Comparison of ENCODE assay signal across 9 cellular contexts in the genomic region with DNA sequence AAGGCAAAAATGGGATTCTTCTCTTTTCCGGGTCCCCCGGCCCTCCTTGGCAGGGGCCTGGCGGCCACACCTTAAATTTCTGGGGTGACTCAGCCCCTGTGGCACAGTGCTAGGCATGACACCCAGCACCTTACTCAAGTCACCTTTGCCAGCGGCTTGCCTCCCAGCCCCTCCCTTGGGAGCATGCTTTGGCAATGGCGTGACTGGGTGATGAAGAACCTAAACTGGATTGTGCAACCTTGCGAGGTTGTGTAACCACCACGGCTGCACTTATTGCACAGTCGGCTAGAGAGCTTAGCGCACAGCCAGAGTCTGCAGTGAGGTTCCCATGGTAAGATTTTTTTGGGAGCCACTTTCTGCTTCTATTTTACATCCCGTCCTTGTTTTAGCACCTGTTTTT. TPM values are rescaled to one million over a fixed set of nuclear protein-coding genes. Genes with fewer than 3 reads are reported as not detected.
DNase-seq lines count a peak whose midpoint lies in the region; ATAC-seq and TF ChIP-seq lines count a peak whose summit lies in the region.
"Had no signal": no experiment of that assay in that cellular context is flagged by ENCODE, and none has a peak within 500 bp of the region (broad histone marks: within the 10 kb centered on the region; RNA-seq: fewer than 3 reads in every experiment).

No MANE protein-coding gene starts in this region.

- H3K36me3 ChIP-seq in adipocyte (ENCODE audit: control insufficient read depth, insufficient read depth, low read length, severe bottlenecking) (no peaks in the 10 kb centered on the region), testis (ENCODE audit: low read depth, missing control alignments) (no peaks in the 10 kb centered on the region)

- 67 to 78% methylated on average over 10 of the region's 10 CpGs for WGBS in testis, 2 donors

- intact Hi-C loops in testis (cut with DNase I; ENCODE audit: low total_unique reads), result no loop called here

- in situ Hi-C loops in KBM-7 (cut with MboI; ENCODE audit: low pct_unique_long_range_greater_than_20kb, low sequenced_read_pairs), result loop anchor here (25.0 kb wide), 1 partner anchor 90 kb away; no protein-coding TSS in a partner anchor

- H3K4me3 ChIP-seq in adipocyte (ENCODE audit: low read length), result peak overlapping the region; percentile 36
- no peak overlapping the region for H3K4me3 ChIP-seq in testis

- no peak overlapping the region for H3K9ac ChIP-seq in adipocyte (ENCODE audit: low read length)

- H3K27ac Mint-ChIP-seq in activated T-cell treated with anti-CD3 and anti-CD28 coated beads, Interleukin-2, amount 50 U/mL, for 72 hours, result no peak overlapping the region
- no peak overlapping the region for H3K27ac Mint-ChIP-seq in stimulated activated naive CD8-positive, alpha-beta T cell treated with anti-CD3 and anti-CD28 coated beads, Interleukin-15, amount 100 ng/mL, for 72 hours
- H3K27ac Mint-ChIP-seq: stimulated activated effector memory CD8-positive, alpha-beta T cell treated with anti-CD3 and anti-CD28 coated beads, Interleukin-12 subunit alpha, Interleukin-12 subunit beta, amount 100 ng/mL, for 72 hours had no signal

- H3K4me1 ChIP-seq in adipocyte (ENCODE audit: control insufficient read depth, insufficient read depth, low read length) (peaks cover 17% of the 10 kb centered on the region), testis (no peaks in the 10 kb centered on the region)

- peaks cover 19% of the 10 kb centered on the region for H3K27me3 Mint-ChIP-seq in activated T-cell treated with anti-CD3 and anti-CD28 coated beads, Interleukin-2, amount 50 U/mL, for 72 hours (ENCODE audit: low read depth)
- peaks cover 20% of the 10 kb centered on the region for H3K27me3 Mint-ChIP-seq in stimulated activated naive CD8-positive, alpha-beta T cell treated with anti-CD3 and anti-CD28 coated beads, Interleukin-15, amount 100 ng/mL, for 72 hours

- no peaks in the 10 kb centered on the region for H3K9me3 Mint-ChIP-seq in activated T-cell treated with anti-CD3 and anti-CD28 coated beads, Interleukin-2, amount 50 U/mL, for 72 hours
- peaks cover 0 to 5% of the 10 kb centered on the region in 2 donors for H3K9me3 Mint-ChIP-seq in stimulated activated naive CD8-positive, alpha-beta T cell treated with anti-CD3 and anti-CD28 coated beads, Interleukin-15, amount 100 ng/mL, for 72 hours
- H3K9me3 Mint-ChIP-seq: stimulated activated effector memory CD8-positive, alpha-beta T cell treated with anti-CD3 and anti-CD28 coated beads, Interleukin-12 subunit alpha, Interleukin-12 subunit beta, amount 100 ng/mL, for 72 hours had no signal

- H3K4me3 Mint-ChIP-seq in activated T-cell treated with anti-CD3 and anti-CD28 coated beads, Interleukin-2, amount 50 U/mL, for 72 hours, result no peak overlapping the region
- H3K4me3 Mint-ChIP-seq in stimulated activated naive CD8-positive, alpha-beta T cell treated with anti-CD3 and anti-CD28 coated beads, Interleukin-15, amount 100 ng/mL, for 72 hours, result no peak overlapping the region
- H3K4me3 Mint-ChIP-seq: stimulated activated effector memory CD8-positive, alpha-beta T cell treated with anti-CD3 and anti-CD28 coated beads, Interleukin-12 subunit alpha, Interleukin-12 subunit beta, amount 100 ng/mL, for 72 hours had no signal

- no peaks in the 10 kb centered on the region for H3K36me3 Mint-ChIP-seq in activated T-cell treated with anti-CD3 and anti-CD28 coated beads, Interleukin-2, amount 50 U/mL, for 72 hours (ENCODE audit: insufficient read depth in 2 of 2)
- H3K36me3 Mint-ChIP-seq: stimulated activated effector memory CD8-positive, alpha-beta T cell treated with anti-CD3 and anti-CD28 coated beads, Interleukin-12 subunit alpha, Interleukin-12 subunit beta, amount 100 ng/mL, for 72 hours had no signal

- H3K27me3 ChIP-seq in adipocyte (replicated peaks; ENCODE audit: control insufficient read depth, insufficient read depth, low read length), result no peaks in the 10 kb centered on the region
- H3K27me3 ChIP-seq in testis, result no peaks in the 10 kb centered on the region

- ATAC-seq in activated T-cell treated with anti-CD3 and anti-CD28 coated beads, Interleukin-2, amount 50 U/mL, for 72 hours (replicated peaks in 1 of 2), result no peak
- ATAC-seq in stimulated activated naive CD8-positive, alpha-beta T cell treated with anti-CD3 and anti-CD28 coated beads, Interleukin-15, amount 100 ng/mL, for 72 hours, result no peak
- ATAC-seq in GM18858 (IDR thresholded peaks at IDR 0.05; ENCODE audit: unreplicated experiment), result no peak
- no peak for ATAC-seq in GM19455 (IDR thresholded peaks at IDR 0.05; ENCODE audit: unreplicated experiment)
- ATAC-seq: stimulated activated effector memory CD8-positive, alpha-beta T cell treated with anti-CD3 and anti-CD28 coated beads, Interleukin-12 subunit alpha, Interleukin-12 subunit beta, amount 100 ng/mL, for 72 hours had no signal

- TF ChIP-seq POLR2A in testis (IDR thresholded peaks at IDR 0.05), result no peak

- no peaks in the 10 kb centered on the region for H3K9me3 ChIP-seq in adipocyte (ENCODE audit: control insufficient read depth, low read length)
- H3K9me3 ChIP-seq in testis, result no peaks in the 10 kb centered on the region

- DNase-seq in KBM-7, result peak; percentile 20
- DNase-seq in adipocyte (ENCODE audit: low read depth), result no peak
- DNase-seq in iris pigment epithelial cell (ENCODE audit: low read depth), result peak; percentile 92
- peak; percentile 33 for DNase-seq in testis
- DNase-seq in activated T-cell treated with anti-CD3 and anti-CD28 coated beads, Interleukin-2, amount 50 U/mL, for 72 hours, result no peak
- DNase-seq in stimulated activated naive CD8-positive, alpha-beta T cell treated with anti-CD3 and anti-CD28 coated beads, Interleukin-15, amount 100 ng/mL, for 72 hours, result no peak

- no peak for TF ChIP-seq CTCF in testis (IDR thresholded peaks at IDR 0.05)

- no peak overlapping the region for H3K27ac ChIP-seq in testis

- peaks cover 1% of the 10 kb centered on the region for H3K4me1 Mint-ChIP-seq in activated T-cell treated with anti-CD3 and anti-CD28 coated beads, Interleukin-2, amount 50 U/mL, for 72 hours (ENCODE audit: low read depth)
- no peaks in the 10 kb centered on the region for H3K4me1 Mint-ChIP-seq in stimulated activated naive CD8-positive, alpha-beta T cell treated with anti-CD3 and anti-CD28 coated beads, Interleukin-15, amount 100 ng/mL, for 72 hours
- H3K4me1 Mint-ChIP-seq: stimulated activated effector memory CD8-positive, alpha-beta T cell treated with anti-CD3 and anti-CD28 coated beads, Interleukin-12 subunit alpha, Interleukin-12 subunit beta, amount 100 ng/mL, for 72 hours had no signal

RNA-seq across cellular contexts. Expression of a gene that starts 16.1 kb away (rescaled TPM):
- 10 to 100 TPM; 12.0 to 14.6 TPM for total RNA-seq in testis
- 7.1 TPM for polyA plus RNA-seq in testis (ENCODE audit: insufficient read depth, low read depth, low replicate concordance)
- not detected for total RNA-seq in activated T-cell treated with anti-CD3 and anti-CD28 coated beads, Interleukin-2, amount 50 U/mL, for 72 hours

Comparison
In these comparisons a context has a peak if more than half of its experiments do, and no peak if none do; other contexts are left out.
1. DNase-seq: peak in KBM-7 (single experiment), iris pigment epithelial cell (single experiment) and testis (single experiment); none in adipocyte (single experiment), activated T-cell treated with anti-CD3 and anti-CD28 coated beads, Interleukin-2, amount 50 U/mL, for 72 hours (0 of 2) and stimulated activated naive CD8-positive, alpha-beta T cell treated with anti-CD3 and anti-CD28 coated beads, Interleukin-15, amount 100 ng/mL, for 72 hours (0 of 2).
2. RNA of a gene that starts 16.1 kb away (total RNA-seq): 12.0 to 14.6 TPM in testis; not detected in activated T-cell treated with anti-CD3 and anti-CD28 coated beads, Interleukin-2, amount 50 U/mL, for 72 hours; every median in the first group is over 10 times any median in the second.